In the genomic region with DNA sequence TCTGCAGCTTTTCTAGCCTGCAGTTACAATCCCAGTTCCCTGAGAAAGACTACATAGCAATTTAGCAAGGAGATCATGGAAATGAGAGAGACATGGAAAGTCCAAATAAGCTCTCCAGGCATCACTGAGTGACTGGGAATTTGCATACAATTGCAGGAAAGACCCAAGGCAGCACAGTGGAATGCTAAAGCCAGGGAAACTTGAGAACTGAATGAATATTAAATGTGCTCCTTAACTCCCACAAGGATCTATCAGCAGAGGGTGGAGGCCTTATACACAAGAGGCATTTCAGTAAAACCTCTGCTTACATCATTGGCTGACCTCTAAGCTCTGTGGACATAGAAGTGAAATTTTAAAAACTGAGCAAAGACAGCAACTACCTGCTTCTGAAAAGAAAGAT, we compare ENCODE assay signal across 1 cellular context.
TF ChIP-seq lines count a peak whose summit lies in the region.

No MANE protein-coding gene starts in this region.

TF ChIP-seq in endothelial cell of umbilical vein, 7 proteins besides CTCF, POLR2A, EP300 and RAD21 (continued from another document):
- TF ChIP-seq POLR2AphosphoS5 (IDR thresholded peaks at IDR 0.05; ENCODE audit: insufficient read depth, low read depth, low read length), result no peak
